In the genomic region with DNA sequence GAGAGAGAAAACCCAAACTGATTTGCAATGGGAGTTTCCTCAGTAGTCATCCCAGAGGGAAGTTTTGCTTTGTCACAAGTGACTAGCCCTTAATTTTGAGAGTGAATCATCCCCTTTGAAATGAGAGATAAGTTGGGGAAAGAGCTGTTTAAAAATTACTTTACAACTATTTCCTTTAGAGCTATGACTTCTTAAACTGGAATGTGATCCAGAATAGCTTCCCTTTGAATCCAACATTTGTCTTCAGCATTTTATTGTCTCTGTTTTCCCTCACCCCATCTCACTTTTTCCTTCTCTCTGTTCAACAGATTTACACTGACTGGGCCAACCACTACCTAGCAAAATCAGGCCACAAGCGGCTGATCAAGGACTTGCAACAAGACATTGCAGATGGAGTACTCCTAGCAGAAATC, we compare ENCODE assay signal across 8 cellular contexts.
DNase-seq lines count a peak whose midpoint lies in the region; ATAC-seq and TF ChIP-seq lines count a peak whose summit lies in the region.
"Had no signal": no experiment of that assay in that cellular context is flagged by ENCODE, and none has a peak within 500 bp of the region (broad histone marks: within the 10 kb centered on the region; RNA-seq: fewer than 3 reads in every experiment).

No MANE protein-coding gene starts in this region.

- no peak for ATAC-seq in GM18909 (IDR thresholded peaks at IDR 0.05; ENCODE audit: poor library complexity, unreplicated experiment)

- TF ChIP-seq CTCF in HFFc6 (IDR thresholded peaks at IDR 0.05) (no peak), VCaP (conservative IDR thresholded peaks at IDR 0.05) (no peak)

- DNase-seq in HFFc6 (peak; percentile 89), glomerular visceral epithelial cell (ENCODE audit: extremely low spot score) (peak; percentile 73), stromal cell of bone marrow (ENCODE audit: low read depth) (peak; percentile 79), NCI-H2107 (lab: John Stamatoyannopoulos, UW) (no peak)
- no peak for DNase-seq in activated T-cell treated with anti-CD3 and anti-CD28 coated beads, Interleukin-2, amount 50 U/mL, for 48 hours
- DNase-seq: H7 had no signal

- H3K36me3 Mint-ChIP-seq in HFFc6 (ENCODE audit: low read depth), result peaks cover 43% of the 10 kb centered on the region

- peak overlapping the region; percentile 88 for H3K27ac Mint-ChIP-seq in HFFc6

- H3K27ac ChIP-seq in VCaP, result peak overlapping the region; percentile 42; the same call in 1 of the 2 replicates

- peaks cover 64% of the 10 kb centered on the region for H3K4me1 Mint-ChIP-seq in HFFc6 (ENCODE audit: low read depth)

- peak overlapping the region; percentile 93 for H3K4me3 Mint-ChIP-seq in HFFc6

- H3K27me3 Mint-ChIP-seq in HFFc6 (ENCODE audit: insufficient read depth), result no peaks in the 10 kb centered on the region

- H3K9me3 Mint-ChIP-seq in HFFc6, result peaks cover 7% of the 10 kb centered on the region

Comparison
In these comparisons a context has a peak if more than half of its experiments do, and no peak if none do; other contexts are left out.
1. DNase-seq: peak in HFFc6 (single experiment), glomerular visceral epithelial cell (single experiment) and stromal cell of bone marrow (single experiment); none in NCI-H2107 (single experiment) and activated T-cell treated with anti-CD3 and anti-CD28 coated beads, Interleukin-2, amount 50 U/mL, for 48 hours (0 of 2).